In the genomic region with DNA sequence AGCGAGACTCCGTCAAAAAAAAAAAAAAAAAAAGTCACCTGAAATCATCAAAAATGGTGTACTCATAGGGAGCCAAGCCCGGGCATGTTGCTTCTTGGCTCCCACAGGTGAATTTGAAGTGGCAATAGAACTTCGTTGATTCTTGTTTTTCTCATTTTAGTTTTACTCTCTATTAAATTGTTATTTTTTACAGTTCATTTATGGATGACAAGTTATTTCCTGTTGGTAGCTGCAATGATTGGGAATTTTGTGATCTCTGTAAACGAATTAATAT, we compare ENCODE assay signal across 9 cellular contexts. TPM values are rescaled to one million over a fixed set of nuclear protein-coding genes. Genes with fewer than 3 reads are reported as not detected.
A peak's percentile ranks its signal among the peaks of the same experiment; 100 is the strongest.
DNase-seq lines count a peak whose midpoint lies in the region; ATAC-seq and TF ChIP-seq lines count a peak whose summit lies in the region.
"Had no signal": no experiment of that assay in that cellular context is flagged by ENCODE, and none has a peak within 500 bp of the region (broad histone marks: within the 10 kb centered on the region; RNA-seq: fewer than 3 reads in every experiment).

No MANE protein-coding gene starts in this region.

- TF ChIP-seq EP300 in gastroesophageal sphincter (IDR thresholded peaks at IDR 0.05) (no peak), transverse colon (IDR thresholded peaks at IDR 0.05; ENCODE audit: low read depth) (no peak)

- H3K36me3 ChIP-seq in WERI-Rb-1: no peaks in the 10 kb centered on the region; the same call in 1 of the 2 replicates
- H3K36me3 ChIP-seq in gastroesophageal sphincter: no peaks in the 10 kb centered on the region
- H3K36me3 ChIP-seq in testis (ENCODE audit: low read depth, missing control alignments): no peaks in the 10 kb centered on the region
- H3K36me3 ChIP-seq in transverse colon: no peaks in the 10 kb centered on the region

- POLR2A ChIA-PET in activated CD4-positive, alpha-beta T cell treated with anti-CD3 and anti-CD28 coated beads for 36 hours (lab: Charles Lee): no interaction called here

- H3K4me3 Mint-ChIP-seq in activated CD4-positive, alpha-beta T cell treated with anti-CD3 and anti-CD28 coated beads for 36 hours: peak overlapping the region; percentile 86
- H3K4me3 Mint-ChIP-seq in stimulated activated memory B cell treated with anti-CD40 and anti-IgM and Interleukin-4, amounts not matched to agents 10 μg/mL and 1 μg/mL and 100 μg/mL, for 72 hours: peak overlapping the region; percentile 83

- peak overlapping the region; percentile 6 for H3K27ac Mint-ChIP-seq in activated CD4-positive, alpha-beta T cell treated with anti-CD3 and anti-CD28 coated beads for 36 hours
- H3K27ac Mint-ChIP-seq in stimulated activated memory B cell treated with anti-CD40 and anti-IgM and Interleukin-4, amounts not matched to agents 10 μg/mL and 1 μg/mL and 100 μg/mL, for 72 hours: no peak overlapping the region

- intact Hi-C loops in activated CD4-positive, alpha-beta T cell treated with anti-CD3 and anti-CD28 coated beads for 36 hours (cut with DNase I, micrococcal nuclease): loop anchor here (5.0 to 10.0 kb wide), 3 partner anchors 692 to 891 kb away; partner anchors contain the start of gene MRPS35 (in 1 of the 2)
- intact Hi-C loops in testis (cut with DNase I; ENCODE audit: low total_unique reads): no loop called here
- intact Hi-C loops in transverse colon (cut with DNase I; ENCODE audit: low total_unique reads): loop anchor here (5.0 to 10.0 kb wide), 3 partner anchors 76 to 292 kb away; partner anchors contain the start of genes FGFR1OP2 and INTS13

- H3K4me1 Mint-ChIP-seq in activated CD4-positive, alpha-beta T cell treated with anti-CD3 and anti-CD28 coated beads for 36 hours: peaks cover 51% of the 10 kb centered on the region
- peaks cover 42% of the 10 kb centered on the region for H3K4me1 Mint-ChIP-seq in stimulated activated memory B cell treated with anti-CD40 and anti-IgM and Interleukin-4, amounts not matched to agents 10 μg/mL and 1 μg/mL and 100 μg/mL, for 72 hours

- no peak for TF ChIP-seq CTCF in WERI-Rb-1 (IDR thresholded peaks at IDR 0.05; ENCODE audit: low read depth, low read length)
- no peak for TF ChIP-seq CTCF in gastroesophageal sphincter (IDR thresholded peaks at IDR 0.05)
- TF ChIP-seq CTCF in testis (IDR thresholded peaks at IDR 0.05): no peak
- no peak for TF ChIP-seq CTCF in transverse colon (IDR thresholded peaks at IDR 0.05)

- no peak for DNase-seq in activated CD4-positive, alpha-beta T cell treated with anti-CD3 and anti-CD28 coated beads for 36 hours
- no peak for DNase-seq in activated CD4-positive, alpha-beta T cell treated with anti-CD3 and anti-CD28 coated beads for 48 hours
- DNase-seq in WERI-Rb-1: no peak
- no peak for DNase-seq in testis
- DNase-seq in transverse colon: no peak
- DNase-seq: kidney glomerular epithelial cell had no signal

- no peaks in the 10 kb centered on the region for H3K9me3 Mint-ChIP-seq in activated CD4-positive, alpha-beta T cell treated with anti-CD3 and anti-CD28 coated beads for 36 hours (ENCODE audit: low read depth)
- H3K9me3 Mint-ChIP-seq in stimulated activated memory B cell treated with anti-CD40 and anti-IgM and Interleukin-4, amounts not matched to agents 10 μg/mL and 1 μg/mL and 100 μg/mL, for 72 hours: no peaks in the 10 kb centered on the region

- 65 to 66% methylated on average over 3 to 5 of the region's 5 CpGs for WGBS in gastroesophageal sphincter (ENCODE audit: low coverage in 1 of 2), 2 donors
- 45 to 56% methylated on average over 5 of the region's 5 CpGs for WGBS in testis, 2 donors
- 71 to 80% methylated on average over 5 of the region's 5 CpGs for WGBS in transverse colon (ENCODE audit: low coverage in 1 of 2), 2 donors

- TF ChIP-seq POLR2A in gastroesophageal sphincter (IDR thresholded peaks at IDR 0.05) (no peak), testis (IDR thresholded peaks at IDR 0.05) (no peak), transverse colon (IDR thresholded peaks at IDR 0.05) (no peak)

- H3K27me3 Mint-ChIP-seq in activated CD4-positive, alpha-beta T cell treated with anti-CD3 and anti-CD28 coated beads for 36 hours: no peaks in the 10 kb centered on the region
- no peaks in the 10 kb centered on the region for H3K27me3 Mint-ChIP-seq in stimulated activated memory B cell treated with anti-CD40 and anti-IgM and Interleukin-4, amounts not matched to agents 10 μg/mL and 1 μg/mL and 100 μg/mL, for 72 hours

- ATAC-seq in activated CD4-positive, alpha-beta T cell treated with anti-CD3 and anti-CD28 coated beads for 36 hours: no peak
- ATAC-seq in gastroesophageal sphincter: no peak
- ATAC-seq in stimulated activated memory B cell treated with anti-CD40 and anti-IgM and Interleukin-4, amounts not matched to agents 10 μg/mL and 1 μg/mL and 100 μg/mL, for 72 hours: no peak
- ATAC-seq in GM18861 (IDR thresholded peaks at IDR 0.05; ENCODE audit: unreplicated experiment): no peak

- CTCF ChIA-PET in activated CD4-positive, alpha-beta T cell treated with anti-CD3 and anti-CD28 coated beads for 36 hours (lab: Charles Lee): interaction anchor here (0.6 to 11.5 kb wide), 9 partner anchors 9 to 584 kb away, joined by 3 to 152 read pairs (median 4); partner anchors contain the start of genes FGFR1OP2 and MED21

- H3K27ac ChIP-seq in WERI-Rb-1: peak overlapping the region; percentile 67
- peak overlapping the region; percentile 92 to 93 (median 92) for H3K27ac ChIP-seq in gastroesophageal sphincter
- H3K27ac ChIP-seq in testis: peak overlapping the region in 1 of 2 donors; percentile 95
- H3K27ac ChIP-seq in transverse colon: peak overlapping the region in 1 of 4 donors; percentile 96

- H3K4me3 ChIP-seq in WERI-Rb-1 (ENCODE audit: low read depth, low read length) (no peak overlapping the region), gastroesophageal sphincter (peak overlapping the region; percentile 68 to 90), testis (no peak overlapping the region), transverse colon (peak overlapping the region in 1 of 4 donors; percentile 93)

- peaks cover 8% of the 10 kb centered on the region for H3K36me3 Mint-ChIP-seq in activated CD4-positive, alpha-beta T cell treated with anti-CD3 and anti-CD28 coated beads for 36 hours (ENCODE audit: low read depth)
- peaks cover 8% of the 10 kb centered on the region for H3K36me3 Mint-ChIP-seq in stimulated activated memory B cell treated with anti-CD40 and anti-IgM and Interleukin-4, amounts not matched to agents 10 μg/mL and 1 μg/mL and 100 μg/mL, for 72 hours

- H3K4me1 ChIP-seq in gastroesophageal sphincter (peaks cover 9 to 52% (median 21%) of the 10 kb centered on the region in 3 donors), testis (peaks cover 41% of the 10 kb centered on the region), transverse colon (peaks cover 4 to 43% (median 30%) of the 10 kb centered on the region in 4 donors)

- H3K9me3 ChIP-seq in WERI-Rb-1 (ENCODE audit: severe bottlenecking) (no peaks in the 10 kb centered on the region), gastroesophageal sphincter (no peaks in the 10 kb centered on the region), testis (no peaks in the 10 kb centered on the region), transverse colon (no peaks in the 10 kb centered on the region)

- in situ Hi-C loops in transverse colon (cut with MboI; ENCODE audit: low pct_ligation_motif_present in 1 of 4, low pct_unique_long_range_greater_than_20kb in 1 of 4, low sequenced_read_pairs in 3 of 4): loop anchor here in 2 of 4 donors (25.0 kb wide), 1 partner anchor 176 kb away; the partner anchor contains the start of gene ITPR2 (in 2 of the 2)

- no peaks in the 10 kb centered on the region for H3K27me3 ChIP-seq in WERI-Rb-1 (ENCODE audit: insufficient read depth, low read depth, severe bottlenecking)
- no peaks in the 10 kb centered on the region for H3K27me3 ChIP-seq in gastroesophageal sphincter
- no peaks in the 10 kb centered on the region for H3K27me3 ChIP-seq in testis
- H3K27me3 ChIP-seq in transverse colon: no peaks in the 10 kb centered on the region

RNA-seq across cellular contexts. Expression of gene TM7SF3, which starts 1.3 kb away (rescaled TPM):
- total RNA-seq in activated CD4-positive, alpha-beta T cell treated with anti-CD3 and anti-CD28 coated beads for 36 hours: 10 to 100 TPM; 29.4 to 34.0 TPM
- total RNA-seq in gastroesophageal sphincter (10 to 100 TPM; 40.1 to 87.5 (median 64.4) TPM), testis (10 to 100 TPM; 64.4 to 69.6 TPM), transverse colon (100 to 1,000 TPM in 1 of 4 donors, 10 to 100 TPM in 3; 38.6 to 123 (median 47.5) TPM)
- polyA plus RNA-seq in testis (ENCODE audit: insufficient read depth, low read depth, low replicate concordance): 73.1 TPM

RNA-seq across cellular contexts. Expression of gene MED21, which starts 9.4 kb away (rescaled TPM):
- total RNA-seq in activated CD4-positive, alpha-beta T cell treated with anti-CD3 and anti-CD28 coated beads for 36 hours: 10 to 100 TPM; 25.1 to 33.3 TPM
- 10 to 100 TPM; 56.6 to 87.8 (median 63.4) TPM for total RNA-seq in gastroesophageal sphincter
- total RNA-seq in testis: 10 to 100 TPM; 72.5 to 83.2 TPM
- polyA plus RNA-seq in testis (ENCODE audit: insufficient read depth, low read depth, low replicate concordance): 65.4 TPM
- 10 to 100 TPM in 2 of 4 donors, 1 to 10 TPM in 2; 7.5 to 34.5 (median 20.3) TPM for total RNA-seq in transverse colon

Comparison
In these comparisons a context has a peak if more than half of its experiments do, and no peak if none do; other contexts are left out.
1. H3K4me3 ChIP-seq: peak in gastroesophageal sphincter (2 of 2); none in WERI-Rb-1 (single experiment) and testis (0 of 2).